32 cellular contexts compared by ENCODE assay signal in the genomic region with DNA sequence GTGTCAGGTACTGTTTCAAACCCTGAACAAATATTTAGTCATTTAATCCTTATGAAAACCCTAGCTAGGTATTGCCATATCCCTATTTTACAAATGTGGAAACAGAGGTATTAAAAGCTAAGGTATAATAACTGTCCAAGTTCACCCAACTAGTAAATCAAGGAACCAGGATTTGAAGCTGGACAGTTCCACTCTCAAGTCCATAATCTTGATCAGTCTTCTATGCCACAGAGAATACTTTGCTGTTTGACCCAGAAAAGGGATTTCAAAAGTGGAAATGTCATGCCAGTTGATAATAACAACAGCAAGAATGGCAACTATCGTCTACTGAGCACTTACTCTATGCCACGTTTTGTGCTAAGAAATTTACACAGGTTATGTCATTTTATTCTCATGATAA.
"Had no signal": no experiment of that assay in that cellular context is flagged by ENCODE, and none has a peak within 500 bp of the region (broad histone marks: within the 10 kb centered on the region; RNA-seq: fewer than 3 reads in every experiment).

No MANE protein-coding gene starts in this region.

- H3K4me3 ChIP-seq: adrenal gland, body of pancreas, colonic mucosa, esophagus squamous epithelium, gastroesophageal sphincter, heart right ventricle, hepatocyte had no signal

- H3K79me2 ChIP-seq: hepatocyte had no signal

- H2AFZ ChIP-seq: hepatocyte had no signal

- H3K4me2 ChIP-seq: hepatocyte had no signal

- H3K27me3 ChIP-seq: adrenal gland, body of pancreas, colonic mucosa, esophagus squamous epithelium, gastroesophageal sphincter, heart right ventricle, hepatocyte had no signal

- H3K4me1 ChIP-seq: adrenal gland, body of pancreas, colonic mucosa had no signal

- H3K27me3 Mint-ChIP-seq: activated CD4-positive, alpha-beta memory T cell treated with anti-CD3 and anti-CD28 coated beads for 36 hours; activated CD4-positive, alpha-beta T cell treated with anti-CD3 and anti-CD28 coated beads for 36 hours; activated CD8-positive, alpha-beta memory T cell treated with anti-CD3 and anti-CD28 coated beads, Interleukin-2, amount 10 ng/mL, durations not matched to agents 7 days and 5 days; activated naive CD8-positive, alpha-beta T cell treated with anti-CD3 and anti-CD28 coated beads for 36 hours; activated naive CD8-positive, alpha-beta T cell treated with anti-CD3 and anti-CD28 coated beads, Interleukin-2, amount 50 U/mL, for 24 hours had no signal

- H3K9me3 ChIP-seq: adrenal gland, body of pancreas, colonic mucosa, esophagus squamous epithelium, gastroesophageal sphincter, heart right ventricle had no signal

- H3K4me3 Mint-ChIP-seq: activated CD4-positive, alpha-beta memory T cell treated with anti-CD3 and anti-CD28 coated beads for 36 hours; activated CD4-positive, alpha-beta T cell treated with anti-CD3 and anti-CD28 coated beads for 36 hours; activated CD4-positive, alpha-beta T cell treated with anti-CD3 and anti-CD28 coated beads, Interleukin-2, amount 10 ng/mL, durations not matched to agents 24 days and 14 days; activated CD8-positive, alpha-beta memory T cell treated with anti-CD3 and anti-CD28 coated beads, Interleukin-2, amount 10 ng/mL, durations not matched to agents 7 days and 5 days; activated CD8-positive, alpha-beta T cell treated with anti-CD3 and anti-CD28 coated beads, Interleukin-2, amount 10 ng/mL, durations not matched to agents 7 days and 5 days; activated naive CD4-positive, alpha-beta T cell treated with anti-CD3 and anti-CD28 coated beads for 36 hours; activated naive CD4-positive, alpha-beta T cell treated with anti-CD3 and anti-CD28 coated beads, Interleukin-2, amount 50 U/mL, for 24 hours; activated naive CD8-positive, alpha-beta T cell treated with anti-CD3 and anti-CD28 coated beads for 36 hours; activated naive CD8-positive, alpha-beta T cell treated with anti-CD3 and anti-CD28 coated beads, Interleukin-2, amount 50 U/mL, for 24 hours; activated T-helper 1 cell treated with anti-CD3 and anti-CD28 coated beads, Interleukin-12 subunit alpha, Interleukin-12 subunit beta, Interleukin-2, Interleukin-4 antibody, amounts not matched to agents 30 ng/mL and 10 ng/mL and 1 ng/mL, durations not matched to agents 14 hours and 24 hours and 36 hours; T-helper 2 cell treated with Interferon-gamma antibody and Interleukin-4, amounts not matched to agents 5 μg/mL and 100 μg/mL, for 36 hours had no signal

- H3K36me3 ChIP-seq: adrenal gland, colonic mucosa, esophagus squamous epithelium, gastroesophageal sphincter, heart right ventricle had no signal

- H3K27ac ChIP-seq: adrenal gland, body of pancreas, colonic mucosa, esophagus squamous epithelium, gastroesophageal sphincter, heart right ventricle, hepatocyte had no signal

- H3K4me1 Mint-ChIP-seq: activated CD8-positive, alpha-beta memory T cell treated with anti-CD3 and anti-CD28 coated beads, Interleukin-2, amount 10 ng/mL, durations not matched to agents 7 days and 5 days had no signal

- ATAC-seq: activated CD4-positive, alpha-beta T cell treated with anti-CD3 and anti-CD28 coated beads for 36 hours; activated CD8-positive, alpha-beta memory T cell treated with anti-CD3 and anti-CD28 coated beads, Interleukin-2, amount 10 ng/mL, durations not matched to agents 7 days and 5 days; activated naive CD8-positive, alpha-beta T cell treated with anti-CD3 and anti-CD28 coated beads, Interleukin-2, amount 50 U/mL, for 24 hours; body of pancreas had no signal

- H3K9me3 Mint-ChIP-seq: activated CD4-positive, alpha-beta memory T cell treated with anti-CD3 and anti-CD28 coated beads for 36 hours; activated CD4-positive, alpha-beta T cell treated with anti-CD3 and anti-CD28 coated beads, Interleukin-2, amount 10 ng/mL, durations not matched to agents 24 days and 14 days; activated naive CD4-positive, alpha-beta T cell treated with anti-CD3 and anti-CD28 coated beads for 36 hours; activated naive CD4-positive, alpha-beta T cell treated with anti-CD3 and anti-CD28 coated beads, Interleukin-2, amount 50 U/mL, for 24 hours; activated naive CD8-positive, alpha-beta T cell treated with anti-CD3 and anti-CD28 coated beads for 36 hours; activated naive CD8-positive, alpha-beta T cell treated with anti-CD3 and anti-CD28 coated beads, Interleukin-2, amount 50 U/mL, for 24 hours; activated T-helper 1 cell treated with anti-CD3 and anti-CD28 coated beads, Interleukin-12 subunit alpha, Interleukin-12 subunit beta, Interleukin-2, Interleukin-4 antibody, amounts not matched to agents 30 ng/mL and 10 ng/mL and 1 ng/mL, durations not matched to agents 14 hours and 24 hours and 36 hours; activated T-helper 2 cell treated with anti-CD3 and anti-CD28 coated beads, Interferon-gamma antibody, Interleukin-2, Interleukin-4, amounts not matched to agents 10 μg/mL and 5 μg/mL and 100 μg/mL, durations not matched to agents 14 hours and 24 hours and 36 hours; T-helper 2 cell treated with Interferon-gamma antibody and Interleukin-4, amounts not matched to agents 5 μg/mL and 100 μg/mL, for 36 hours had no signal

- H3K27ac Mint-ChIP-seq: activated CD4-positive, alpha-beta memory T cell treated with anti-CD3 and anti-CD28 coated beads for 36 hours; activated CD4-positive, alpha-beta T cell treated with anti-CD3 and anti-CD28 coated beads for 36 hours; activated CD4-positive, alpha-beta T cell treated with anti-CD3 and anti-CD28 coated beads, Interleukin-2, amount 10 ng/mL, durations not matched to agents 24 days and 14 days; activated CD8-positive, alpha-beta memory T cell treated with anti-CD3 and anti-CD28 coated beads, Interleukin-2, amount 10 ng/mL, durations not matched to agents 7 days and 5 days; activated CD8-positive, alpha-beta T cell treated with anti-CD3 and anti-CD28 coated beads, Interleukin-2, amount 10 ng/mL, durations not matched to agents 7 days and 5 days; activated naive CD4-positive, alpha-beta T cell treated with anti-CD3 and anti-CD28 coated beads for 36 hours; activated naive CD4-positive, alpha-beta T cell treated with anti-CD3 and anti-CD28 coated beads, Interleukin-2, amount 50 U/mL, for 24 hours; activated naive CD8-positive, alpha-beta T cell treated with anti-CD3 and anti-CD28 coated beads for 36 hours; activated naive CD8-positive, alpha-beta T cell treated with anti-CD3 and anti-CD28 coated beads, Interleukin-2, amount 50 U/mL, for 24 hours; activated T-helper 1 cell treated with anti-CD3 and anti-CD28 coated beads, Interleukin-12 subunit alpha, Interleukin-12 subunit beta, Interleukin-2, Interleukin-4 antibody, amounts not matched to agents 30 ng/mL and 10 ng/mL and 1 ng/mL, durations not matched to agents 14 hours and 24 hours and 36 hours; activated T-helper 2 cell treated with anti-CD3 and anti-CD28 coated beads, Interferon-gamma antibody, Interleukin-2, Interleukin-4, amounts not matched to agents 10 μg/mL and 5 μg/mL and 100 μg/mL, durations not matched to agents 14 hours and 24 hours and 36 hours; T-helper 2 cell treated with Interferon-gamma antibody and Interleukin-4, amounts not matched to agents 5 μg/mL and 100 μg/mL, for 36 hours had no signal

- DNase-seq: activated CD4-positive, alpha-beta memory T cell treated with anti-CD3 and anti-CD28 coated beads for 36 hours; activated CD4-positive, alpha-beta T cell treated with anti-CD3 and anti-CD28 coated beads for 36 hours; activated CD4-positive, alpha-beta T cell treated with anti-CD3 and anti-CD28 coated beads, Interleukin-2, amount 10 ng/mL, durations not matched to agents 24 days and 14 days; activated CD4-positive, CD25-positive, alpha-beta regulatory T cell; activated CD4-positive, CD25-positive, alpha-beta regulatory T cell treated with anti-CD3 and anti-CD28 coated beads, Interleukin-2, amount 50 U/mL, for 72 hours; activated CD8-positive, alpha-beta memory T cell treated with anti-CD3 and anti-CD28 coated beads, Interleukin-2, amount 10 ng/mL, durations not matched to agents 7 days and 5 days; activated CD8-positive, alpha-beta memory T cell treated with anti-CD3 and anti-CD28 coated beads, Interleukin-2, amount 50 U/mL, for 4 hours; activated CD8-positive, alpha-beta T cell treated with anti-CD3 and anti-CD28 coated beads, Interleukin-2, amount 10 ng/mL, durations not matched to agents 7 days and 5 days; activated effector memory CD4-positive, alpha-beta T cell treated with anti-CD3 and anti-CD28 coated beads, Interleukin-2, amount 50 U/mL, for 16 hours; activated naive CD4-positive, alpha-beta T cell treated with anti-CD3 and anti-CD28 coated beads for 36 hours; activated naive CD8-positive, alpha-beta T cell treated with anti-CD3 and anti-CD28 coated beads for 36 hours; activated naive CD8-positive, alpha-beta T cell treated with anti-CD3 and anti-CD28 coated beads, Interleukin-2, amount 50 U/mL, for 24 hours; activated T-cell treated with anti-CD3 and anti-CD28 coated beads, Interleukin-2, amount 50 U/mL, for 1 hour; activated T-cell treated with anti-CD3 and anti-CD28 coated beads, Interleukin-2, amount 50 U/mL, for 48 hours; amygdala; aorta; body of pancreas; caudate nucleus; cerebellar nuclear complex; colonic mucosa; effector CD8-positive, alpha-beta T cell; esophagus squamous epithelium; foreskin melanocyte; heart right ventricle; T1000 had no signal
